Comparison of ENCODE assay signal across 1 cellular context in genomic region chr17:79746955-79747507, GRCh38.
TF ChIP-seq lines count a peak whose summit lies in the region.

No MANE protein-coding gene starts in this region.

TF ChIP-seq in HEK293, 187 proteins besides CTCF, POLR2A, EP300 and RAD21 (continued from another document):
- TF ChIP-seq ZNF138 (tag by site-specific recombination; IDR thresholded peaks at IDR 0.05; ENCODE audit: borderline replicate concordance) (no peak), ZNF211 (tag by site-specific recombination; IDR thresholded peaks at IDR 0.05; ENCODE audit: low read depth) (no peak), ZNF16 (tag by site-specific recombination; IDR thresholded peaks at IDR 0.05; ENCODE audit: low read depth) (no peak), ZNF473 (tag by site-specific recombination; IDR thresholded peaks at IDR 0.05) (no peak), ZNF530 (tag by site-specific recombination; IDR thresholded peaks at IDR 0.05; ENCODE audit: low read depth) (no peak), ZNF623 (tag by site-specific recombination; IDR thresholded peaks at IDR 0.05) (no peak), ZNF660 (tag by site-specific recombination; IDR thresholded peaks at IDR 0.05) (no peak), GLI4 (tag by site-specific recombination; IDR thresholded peaks at IDR 0.05) (no peak), EGR2 (tag by site-specific recombination; IDR thresholded peaks at IDR 0.05; ENCODE audit: low read depth) (no peak)
